In genomic region chr5:138033275-138033808, GRCh38 we compare ENCODE assay signal across 8 cellular contexts. TPM values are rescaled to one million over a fixed set of nuclear protein-coding genes. Genes with fewer than 3 reads are reported as not detected.
A peak's percentile ranks its signal among the peaks of the same experiment; 100 is the strongest.
DNase-seq lines count a peak whose midpoint lies in the region; ATAC-seq and TF ChIP-seq lines count a peak whose summit lies in the region.

No MANE protein-coding gene starts in this region.

- no peak for TF ChIP-seq CTCF in chondrocyte (IDR thresholded peaks at IDR 0.05)
- TF ChIP-seq CTCF in tibial nerve (IDR thresholded peaks at IDR 0.05) = no peak

- peak overlapping the region; percentile 94 for H3K27ac Mint-ChIP-seq in activated T-cell treated with anti-CD3 and anti-CD28 coated beads, Interleukin-2, amount 50 U/mL, for 72 hours
- H3K27ac Mint-ChIP-seq in chondrocyte (ENCODE audit: unreplicated experiment) = peak overlapping the region; percentile 96
- H3K27ac Mint-ChIP-seq in memory B cell = peak overlapping the region; percentile 98

- H3K4me1 ChIP-seq in tibial nerve = peaks cover 0 to 57% (median 20%) of the 10 kb centered on the region in 4 donors

- peak in 1 of 2 donors; percentile 8 for DNase-seq in activated T-cell treated with anti-CD3 and anti-CD28 coated beads, Interleukin-2, amount 50 U/mL, for 72 hours
- DNase-seq in activated T-cell treated with anti-CD3 and anti-CD28 coated beads, Interleukin-2, amount 50 U/mL, for 1 hour = no peak
- peak; percentile 28 for DNase-seq in NCI-H510A treated with DMSO at 0.1 percent for 48 hours (lab: John Stamatoyannopoulos, UW)
- no peak for DNase-seq in chondrocyte (ENCODE audit: low spot score)
- DNase-seq in memory B cell (ENCODE audit: low spot score in 2 of 2) = no peak
- DNase-seq in tibial nerve (ENCODE audit: low spot score in 2 of 2) = peak in 1 of 2 donors; percentile 17
- DNase-seq in activated CD8-positive, alpha-beta memory T cell treated with anti-CD3 and anti-CD28 coated beads for 24 hours = no peak

- peaks cover 63% of the 10 kb centered on the region for H3K4me1 Mint-ChIP-seq in activated T-cell treated with anti-CD3 and anti-CD28 coated beads, Interleukin-2, amount 50 U/mL, for 72 hours (ENCODE audit: low read depth)
- peaks cover 54% of the 10 kb centered on the region for H3K4me1 Mint-ChIP-seq in chondrocyte (ENCODE audit: low read depth)
- H3K4me1 Mint-ChIP-seq in memory B cell = peaks cover 32% of the 10 kb centered on the region

- H3K4me3 Mint-ChIP-seq in activated T-cell treated with anti-CD3 and anti-CD28 coated beads, Interleukin-2, amount 50 U/mL, for 72 hours = peak overlapping the region; percentile 97 to 98
- peak overlapping the region; percentile 96 for H3K4me3 Mint-ChIP-seq in chondrocyte (ENCODE audit: unreplicated experiment)
- peak overlapping the region; percentile 99 for H3K4me3 Mint-ChIP-seq in memory B cell

- no peaks in the 10 kb centered on the region for H3K9me3 Mint-ChIP-seq in activated T-cell treated with anti-CD3 and anti-CD28 coated beads, Interleukin-2, amount 50 U/mL, for 72 hours
- no peaks in the 10 kb centered on the region for H3K9me3 Mint-ChIP-seq in chondrocyte (ENCODE audit: low read depth)
- H3K9me3 Mint-ChIP-seq in memory B cell = no peaks in the 10 kb centered on the region

- no peaks in the 10 kb centered on the region for H3K27me3 ChIP-seq in tibial nerve

- WGBS in tibial nerve, 2 donors = 2 to 3% methylated on average over 20 of the region's 20 CpGs

- H3K36me3 ChIP-seq in tibial nerve = no peaks in the 10 kb centered on the region

- H3K27ac ChIP-seq in tibial nerve = peak overlapping the region; percentile 94 to 100 (median 98)

- no peaks in the 10 kb centered on the region for H3K9me3 ChIP-seq in tibial nerve

- peaks cover 3 to 4% of the 10 kb centered on the region in 2 donors for H3K36me3 Mint-ChIP-seq in activated T-cell treated with anti-CD3 and anti-CD28 coated beads, Interleukin-2, amount 50 U/mL, for 72 hours (ENCODE audit: insufficient read depth in 2 of 2)
- no peaks in the 10 kb centered on the region for H3K36me3 Mint-ChIP-seq in chondrocyte (ENCODE audit: low read depth)
- H3K36me3 Mint-ChIP-seq in memory B cell = peaks cover 2% of the 10 kb centered on the region

- H3K4me3 ChIP-seq in tibial nerve = peak overlapping the region; percentile 80 to 95 (median 86)

- TF ChIP-seq POLR2A in tibial nerve (IDR thresholded peaks at IDR 0.05) = peak in 1 of 2 donors; percentile 41

- no peak for TF ChIP-seq EP300 in tibial nerve (IDR thresholded peaks at IDR 0.05)

- ATAC-seq in activated T-cell treated with anti-CD3 and anti-CD28 coated beads, Interleukin-2, amount 50 U/mL, for 72 hours (replicated peaks in 1 of 2) = peak; percentile 23 to 24
- ATAC-seq in HG02884 (IDR thresholded peaks at IDR 0.05; ENCODE audit: unreplicated experiment) (peak; percentile 6), memory B cell (ENCODE audit: low read depth) (peak; percentile 11)

- no peaks in the 10 kb centered on the region for H3K27me3 Mint-ChIP-seq in activated T-cell treated with anti-CD3 and anti-CD28 coated beads, Interleukin-2, amount 50 U/mL, for 72 hours (ENCODE audit: low read depth)
- no peaks in the 10 kb centered on the region for H3K27me3 Mint-ChIP-seq in chondrocyte (ENCODE audit: low read depth)
- no peaks in the 10 kb centered on the region for H3K27me3 Mint-ChIP-seq in memory B cell

RNA-seq across cellular contexts. Expression of gene FAM13B, which starts 0.5 kb away (rescaled TPM):
- total RNA-seq in activated T-cell treated with anti-CD3 and anti-CD28 coated beads, Interleukin-2, amount 50 U/mL, for 72 hours = 10 to 100 TPM; 19.3 to 20.5 TPM
- total RNA-seq in chondrocyte (35.9 to 43.6 TPM (median 43.0 TPM) in 3 replicates), tibial nerve (10 to 100 TPM; 59.4 to 85.9 (median 72.3) TPM)

RNA-seq across cellular contexts. Expression of gene WNT8A, which starts 50.5 kb away (rescaled TPM):
- total RNA-seq in activated T-cell treated with anti-CD3 and anti-CD28 coated beads, Interleukin-2, amount 50 U/mL, for 72 hours = not detected
- total RNA-seq in chondrocyte = not detected in 3 replicates
- not detected for total RNA-seq in tibial nerve
